ENCODE assay signal across 17 cellular contexts in the genomic region with DNA sequence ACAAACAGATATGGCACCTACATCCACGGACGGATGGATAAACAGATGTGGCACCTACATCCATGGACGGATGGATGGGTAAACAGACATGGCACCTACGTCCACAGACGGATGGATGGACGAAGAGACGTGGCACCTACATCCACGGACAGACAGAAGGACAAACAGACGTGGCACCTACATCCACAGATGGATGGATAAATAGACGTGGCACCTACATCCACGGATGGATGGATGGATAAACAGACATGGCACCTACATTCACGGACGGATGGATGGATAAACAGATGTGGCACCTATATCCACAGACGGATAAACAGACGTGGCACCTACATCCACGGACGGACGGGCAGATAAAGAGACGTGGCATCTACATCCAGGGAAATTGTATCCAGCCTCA.
"Had no signal": no experiment of that assay in that cellular context is flagged by ENCODE, and none has a peak within 500 bp of the region (broad histone marks: within the 10 kb centered on the region; RNA-seq: fewer than 3 reads in every experiment).

No MANE protein-coding gene starts in this region.

- H3K27ac Mint-ChIP-seq: activated naive CD4-positive, alpha-beta T cell treated with anti-CD3 and anti-CD28 coated beads for 36 hours; activated naive CD8-positive, alpha-beta T cell treated with anti-CD3 and anti-CD28 coated beads, Interleukin-2, amount 10 ng/mL, durations not matched to agents 7 days and 5 days; stimulated activated naive CD8-positive, alpha-beta T cell treated with anti-CD3 and anti-CD28 coated beads, Interleukin-15, amount 100 ng/mL, for 72 hours had no signal

- DNase-seq: activated CD4-positive, alpha-beta T cell treated with anti-CD3 and anti-CD28 coated beads for 1 hour; activated CD8-positive, alpha-beta memory T cell treated with anti-CD3 and anti-CD28 coated beads for 24 hours; activated CD8-positive, alpha-beta memory T cell treated with anti-CD3 and anti-CD28 coated beads, Interleukin-2, amount 50 U/mL, for 4 hours; activated effector memory CD4-positive, alpha-beta T cell treated with Interleukin-2 at 50 U/mL for 16 hours; activated naive CD4-positive, alpha-beta T cell treated with anti-CD3 and anti-CD28 coated beads for 36 hours; activated naive CD8-positive, alpha-beta T cell treated with anti-CD3 and anti-CD28 coated beads, Interleukin-2, amount 10 ng/mL, durations not matched to agents 7 days and 5 days; activated T-cell treated with anti-CD3 and anti-CD28 coated beads, Interleukin-2, amount 50 U/mL, for 48 hours; amniotic stem cell; kidney glomerular epithelial cell; naive thymus-derived CD4-positive, alpha-beta T cell; ovary; stimulated activated CD4-positive, alpha-beta T cell treated with anti-CD3 and anti-CD28 coated beads, Interleukin-1b, Interleukin-23, amount 100 ng/mL, for 48 hours; stimulated activated naive CD8-positive, alpha-beta T cell treated with anti-CD3 and anti-CD28 coated beads, Interleukin-15, amount 100 ng/mL, for 72 hours; T-helper 1 cell; tibial artery had no signal

- ATAC-seq: naive thymus-derived CD4-positive, alpha-beta T cell; stimulated activated naive CD8-positive, alpha-beta T cell treated with anti-CD3 and anti-CD28 coated beads, Interleukin-15, amount 100 ng/mL, for 72 hours had no signal

- H3K4me1 Mint-ChIP-seq: activated naive CD8-positive, alpha-beta T cell treated with anti-CD3 and anti-CD28 coated beads, Interleukin-2, amount 10 ng/mL, durations not matched to agents 7 days and 5 days; stimulated activated naive CD8-positive, alpha-beta T cell treated with anti-CD3 and anti-CD28 coated beads, Interleukin-15, amount 100 ng/mL, for 72 hours had no signal

- H3K4me3 Mint-ChIP-seq: activated naive CD4-positive, alpha-beta T cell treated with anti-CD3 and anti-CD28 coated beads for 36 hours; activated naive CD8-positive, alpha-beta T cell treated with anti-CD3 and anti-CD28 coated beads, Interleukin-2, amount 10 ng/mL, durations not matched to agents 7 days and 5 days; naive thymus-derived CD4-positive, alpha-beta T cell; stimulated activated naive CD8-positive, alpha-beta T cell treated with anti-CD3 and anti-CD28 coated beads, Interleukin-15, amount 100 ng/mL, for 72 hours had no signal

- H3K36me3 ChIP-seq: ovary, prostate gland had no signal

- H3K9me3 ChIP-seq: neutrophil, ovary, prostate gland, tibial artery had no signal

- H3K27ac ChIP-seq: neutrophil, prostate gland had no signal

- H3K9me3 Mint-ChIP-seq: activated naive CD4-positive, alpha-beta T cell treated with anti-CD3 and anti-CD28 coated beads for 36 hours; activated naive CD8-positive, alpha-beta T cell treated with anti-CD3 and anti-CD28 coated beads, Interleukin-2, amount 10 ng/mL, durations not matched to agents 7 days and 5 days; naive thymus-derived CD4-positive, alpha-beta T cell; stimulated activated naive CD8-positive, alpha-beta T cell treated with anti-CD3 and anti-CD28 coated beads, Interleukin-15, amount 100 ng/mL, for 72 hours had no signal

- H3K27me3 ChIP-seq: neutrophil, ovary, tibial artery had no signal

- H3K27me3 Mint-ChIP-seq: activated naive CD8-positive, alpha-beta T cell treated with anti-CD3 and anti-CD28 coated beads, Interleukin-2, amount 10 ng/mL, durations not matched to agents 7 days and 5 days; naive thymus-derived CD4-positive, alpha-beta T cell; stimulated activated naive CD8-positive, alpha-beta T cell treated with anti-CD3 and anti-CD28 coated beads, Interleukin-15, amount 100 ng/mL, for 72 hours had no signal

- H3K4me3 ChIP-seq: ovary, prostate gland, tibial artery had no signal
